In genomic region chr17:80691784-80692183, GRCh38 we compare ENCODE assay signal across 1 cellular context.
TF ChIP-seq lines count a peak whose summit lies in the region.

No MANE protein-coding gene starts in this region.

TF ChIP-seq in K562, 482 proteins besides CTCF, POLR2A, EP300 and RAD21 (continued from another document):
- TF ChIP-seq GTF2B (IDR thresholded peaks at IDR 0.05; ENCODE audit: extremely low read depth, insufficient read length): no peak
- no peak for TF ChIP-seq GABPB2 (CRISPR knock-in tag; conservative IDR thresholded peaks at IDR 0.05)
- peak; percentile 81 for TF ChIP-seq ZBTB33 (CRISPR knock-in tag; IDR thresholded peaks at IDR 0.05)
- TF ChIP-seq CCAR2 (IDR thresholded peaks at IDR 0.05; ENCODE audit: low read depth, low read length): no peak
- no peak for TF ChIP-seq CREB1 (IDR thresholded peaks at IDR 0.05)
- TF ChIP-seq CREB1 (CRISPR knock-in tag; IDR thresholded peaks at IDR 0.05): no peak
- no peak for TF ChIP-seq STAT5B (CRISPR knock-in tag; IDR thresholded peaks at IDR 0.05)
- TF ChIP-seq NCOR1 (IDR thresholded peaks at IDR 0.05): peak; percentile 15; the same call in 1 of the 2 replicates
- TF ChIP-seq THRAP3 (IDR thresholded peaks at IDR 0.05; ENCODE audit: borderline replicate concordance): no peak
- TF ChIP-seq ZNF347 (CRISPR knock-in tag; IDR thresholded peaks at IDR 0.05; ENCODE audit: low read depth): no peak
- no peak for TF ChIP-seq CHD2 (IDR thresholded peaks at IDR 0.05; ENCODE audit: low read depth, low read length)
- TF ChIP-seq PRMT5 (CRISPR knock-in tag; IDR thresholded peaks at IDR 0.05): no peak
- TF ChIP-seq POLR2G (IDR thresholded peaks at IDR 0.05; ENCODE audit: low read depth, low read length): no peak
- TF ChIP-seq MCM2 (IDR thresholded peaks at IDR 0.05; ENCODE audit: low read depth): no peak
- no peak for TF ChIP-seq HMBOX1 (IDR thresholded peaks at IDR 0.05)
- no peak for TF ChIP-seq MLLT1 (IDR thresholded peaks at IDR 0.05)
- TF ChIP-seq ZNF584 (CRISPR knock-in tag; IDR thresholded peaks at IDR 0.05; ENCODE audit: low read depth): no peak
- TF ChIP-seq RBBP5 (IDR thresholded peaks at IDR 0.05; ENCODE audit: borderline replicate concordance, insufficient read depth, low read length, poor library complexity, severe bottlenecking): no peak
- no peak for TF ChIP-seq E2F4 (CRISPR knock-in tag; IDR thresholded peaks at IDR 0.05; ENCODE audit: low read depth)
- no peak for TF ChIP-seq PHF21A (IDR thresholded peaks at IDR 0.05; ENCODE audit: borderline replicate concordance, low read depth)
- no peak for TF ChIP-seq TFAM (CRISPR knock-in tag; conservative IDR thresholded peaks at IDR 0.05)
- TF ChIP-seq IFI16 (CRISPR knock-in tag; IDR thresholded peaks at IDR 0.05): no peak
- TF ChIP-seq PTRF (tag; IDR thresholded peaks at IDR 0.05): no peak
- peak; percentile 33; the same call in 1 of the 2 replicates for TF ChIP-seq TAL1 (IDR thresholded peaks at IDR 0.05)
- TF ChIP-seq TEAD4 (IDR thresholded peaks at IDR 0.05; ENCODE audit: low read length): peak; percentile 45; the same call in 1 of the 2 replicates
- no peak for TF ChIP-seq TEAD4 (CRISPR knock-in tag; IDR thresholded peaks at IDR 0.05; ENCODE audit: borderline replicate concordance)
- TF ChIP-seq NFIX (CRISPR knock-in tag; IDR thresholded peaks at IDR 0.05; ENCODE audit: low read depth): no peak
- TF ChIP-seq CBFB (CRISPR knock-in tag; IDR thresholded peaks at IDR 0.05): no peak
- TF ChIP-seq ARNT (IDR thresholded peaks at IDR 0.05): no peak
- TF ChIP-seq MXI1 (IDR thresholded peaks at IDR 0.05; ENCODE audit: low read depth, low read length): no peak
- TF ChIP-seq NFATC3 (IDR thresholded peaks at IDR 0.05): no peak
- no peak for TF ChIP-seq MGA (IDR thresholded peaks at IDR 0.05)
- TF ChIP-seq POLR2AphosphoS5 (IDR thresholded peaks at IDR 0.05; ENCODE audit: control insufficient read depth, insufficient read depth, low read depth, low read length): peak; percentile 36; the same call in 1 of the 2 replicates
- no peak for TF ChIP-seq HLTF (IDR thresholded peaks at IDR 0.05)
- peak; percentile 58 for TF ChIP-seq CBFA2T2 (conservative IDR thresholded peaks at IDR 0.05)
- TF ChIP-seq ZNF445 (CRISPR knock-in tag; IDR thresholded peaks at IDR 0.05; ENCODE audit: low read depth): no peak
- peak; percentile 76 for TF ChIP-seq CBFA2T3 (IDR thresholded peaks at IDR 0.05)
- TF ChIP-seq ZNF174 (CRISPR knock-in tag; IDR thresholded peaks at IDR 0.05): no peak
- no peak for TF ChIP-seq SREBF1 (IDR thresholded peaks at IDR 0.05; ENCODE audit: borderline replicate concordance, low read depth, low read length)
- no peak for TF ChIP-seq CBX3 (IDR thresholded peaks at IDR 0.05; ENCODE audit: borderline replicate concordance in 1 of 2, low read length in 2 of 2)
- no peak for TF ChIP-seq TCF15 (CRISPR knock-in tag; IDR thresholded peaks at IDR 0.05)
- TF ChIP-seq ZBTB5 (IDR thresholded peaks at IDR 0.05): no peak
- no peak for TF ChIP-seq MEF2A (IDR thresholded peaks at IDR 0.05; ENCODE audit: control insufficient read depth, low read depth, low read length)
- TF ChIP-seq POU5F1 (IDR thresholded peaks at IDR 0.05; ENCODE audit: borderline replicate concordance, low read depth, low read length, partially characterized antibody): no peak
- TF ChIP-seq HNRNPLL (IDR thresholded peaks at IDR 0.05; ENCODE audit: low read depth, low read length, poor library complexity, severe bottlenecking): no peak
- TF ChIP-seq CTBP1 (IDR thresholded peaks at IDR 0.05; ENCODE audit: borderline replicate concordance): no peak
- TF ChIP-seq TCF3 (CRISPR knock-in tag; IDR thresholded peaks at IDR 0.05): peak; percentile 64
